In genomic region chr4:151962138-151962845, GRCh38 we compare ENCODE assay signal across 16 cellular contexts.
A peak's percentile ranks its signal among the peaks of the same experiment; 100 is the strongest.
DNase-seq lines count a peak whose midpoint lies in the region; ATAC-seq, FAIRE-seq and TF ChIP-seq lines count a peak whose summit lies in the region.
"Had no signal": no experiment of that assay in that cellular context is flagged by ENCODE, and none has a peak within 500 bp of the region (broad histone marks: within the 10 kb centered on the region; RNA-seq: fewer than 3 reads in every experiment).

No MANE protein-coding gene starts in this region.

- H3K4me1 Mint-ChIP-seq in activated CD4-positive, alpha-beta T cell treated with anti-CD3 and anti-CD28 coated beads for 36 hours, result peaks cover 4% of the 10 kb centered on the region
- no peaks in the 10 kb centered on the region for H3K4me1 Mint-ChIP-seq in natural killer cell

- no peak overlapping the region for H3K9ac ChIP-seq in GM12878 (ENCODE audit: control insufficient read depth, insufficient read depth, low read length)

- no peak overlapping the region for H3K27ac Mint-ChIP-seq in activated CD4-positive, alpha-beta T cell treated with anti-CD3 and anti-CD28 coated beads for 36 hours
- no peak overlapping the region for H3K27ac Mint-ChIP-seq in natural killer cell

- no peak overlapping the region for H3K4me3 Mint-ChIP-seq in activated CD4-positive, alpha-beta T cell treated with anti-CD3 and anti-CD28 coated beads for 36 hours
- H3K4me3 Mint-ChIP-seq in natural killer cell, result no peak overlapping the region

- FAIRE-seq in GM12878 (lab: Jason Lieb, UNC), result no peak

- TF ChIP-seq CTCF in GM12878 (IDR thresholded peaks at IDR 0.05 in 2 of 3, conservative IDR thresholded peaks at IDR 0.05 in 1 of 3; ENCODE audit: control insufficient read depth in 2 of 3, extremely low read depth in 1 of 3, insufficient read depth in 1 of 3, low read depth in 3 of 3, low read length in 3 of 3) (no peak), natural killer cell (IDR thresholded peaks at IDR 0.05) (no peak)

- no peak overlapping the region for H3K4me3 ChIP-seq in GM12878
- H3K4me3 ChIP-seq: HAP-1, SJCRH30 had no signal

- no peaks in the 10 kb centered on the region for H4K20me1 ChIP-seq in GM12878 (ENCODE audit: control insufficient read depth, insufficient read depth)

- ATAC-seq in GM12878 (no peak), Right ventricle myocardium inferior (no peak), natural killer cell (no peak)
- no peak for ATAC-seq in activated CD4-positive, alpha-beta T cell treated with anti-CD3 and anti-CD28 coated beads for 36 hours

- in situ Hi-C loops in GM12878 (cut with MboI), result no loop called here

- TF ChIP-seq POLR2A in GM12878 (IDR thresholded peaks at IDR 0.05; ENCODE audit: low read depth, low read length), result no peak

- RAD21 ChIA-PET in GM12878 (lab: Charles Lee; ENCODE audit: unreplicated experiment), result no interaction called here

- DNase-seq in SKM-1 treated with dmso at 0.1 percent for 144 hours (lab: John Stamatoyannopoulos, UW; ENCODE audit: unreplicated experiment) (peak; percentile 16), SKM-1 (lab: John Stamatoyannopoulos, UW; ENCODE audit: unreplicated experiment) (no peak), GM12878 (ENCODE audit: low read depth, low spot score) (no peak), myocyte (ENCODE audit: low read depth) (peak; percentile 77), Right ventricle myocardium inferior (ENCODE audit: missing footprints) (no peak), natural killer cell (no peak), NCI-H69 (lab: John Stamatoyannopoulos, UW) (no peak)
- no peak for DNase-seq in activated CD4-positive, alpha-beta T cell treated with anti-CD3 and anti-CD28 coated beads for 36 hours
- DNase-seq: NCI-H1092, NCI-H446 treated with DMSO at 0.1 percent for 48 hours, NCI-H774, OCI-M1, RPMI8226, SJCRH30 had no signal

- no peaks in the 10 kb centered on the region for H3K27me3 Mint-ChIP-seq in activated CD4-positive, alpha-beta T cell treated with anti-CD3 and anti-CD28 coated beads for 36 hours
- H3K27me3 Mint-ChIP-seq in natural killer cell (ENCODE audit: low read depth in 2 of 2), result peaks cover 20 to 26% of the 10 kb centered on the region in 2 donors

- no peak for TF ChIP-seq EP300 in GM12878 (IDR thresholded peaks at IDR 0.05; ENCODE audit: borderline replicate concordance in 1 of 2, control insufficient read depth in 1 of 2, low read depth in 2 of 2, low read length in 2 of 2)

- 30% methylated on average over 4 of the region's 4 CpGs for WGBS in GM12878 (ENCODE audit: insufficient coverage, insufficient replicate concordance, low lambda C conversion rate, missing lambda C conversion rate)

- peaks cover 0 to 3% of the 10 kb centered on the region in 2 experiments; a peak in 1 of 4 replicates for H3K27me3 ChIP-seq in GM12878 (replicated peaks in 1 of 2; ENCODE audit: control insufficient read depth in 2 of 2, insufficient read depth in 2 of 2, low read length in 1 of 2)
- H3K27me3 ChIP-seq: SJCRH30 had no signal

- intact Hi-C loops in GM12878 (cut with micrococcal nuclease; ENCODE audit: unreplicated experiment), result no loop called here
- intact Hi-C loops in activated CD4-positive, alpha-beta T cell treated with anti-CD3 and anti-CD28 coated beads for 36 hours (cut with DNase I, micrococcal nuclease), result no loop called here
- intact Hi-C loops in Right ventricle myocardium inferior (cut with DNase I), result no loop called here
- intact Hi-C loops in natural killer cell (cut with micrococcal nuclease), result no loop called here

- CTCF ChIA-PET in GM12878 (lab: Yijun Ruan, JAX), result no interaction called here
- CTCF ChIA-PET in activated CD4-positive, alpha-beta T cell treated with anti-CD3 and anti-CD28 coated beads for 36 hours (lab: Charles Lee), result no interaction called here

- TF ChIP-seq RAD21 in GM12878 (IDR thresholded peaks at IDR 0.05; ENCODE audit: insufficient read depth, low read depth, low read length), result no peak

- POLR2A ChIA-PET in GM12878 (lab: Charles Lee), result no interaction called here
- POLR2A ChIA-PET in activated CD4-positive, alpha-beta T cell treated with anti-CD3 and anti-CD28 coated beads for 36 hours (lab: Charles Lee), result no interaction called here

- H3K4me1 ChIP-seq in GM12878 (ENCODE audit: control insufficient read depth, insufficient read depth, low read length), result no peaks in the 10 kb centered on the region
- H3K4me1 ChIP-seq: SJCRH30 had no signal

- H3K79me2 ChIP-seq in GM12878 (ENCODE audit: control insufficient read depth, insufficient read depth, low read length), result no peaks in the 10 kb centered on the region

- SMC1A ChIA-PET in GM12878 (lab: Charles Lee; ENCODE audit: uncharacterized antibody, unreplicated experiment), result no interaction called here

- no peaks in the 10 kb centered on the region for H3K36me3 ChIP-seq in GM12878 (ENCODE audit: control insufficient read depth in 2 of 2, insufficient read depth in 2 of 2, low read length in 1 of 2)
- H3K36me3 ChIP-seq: HAP-1, SJCRH30 had no signal

- H2AFZ ChIP-seq in GM12878 (ENCODE audit: control insufficient read depth, low read depth, low read length), result no peak overlapping the region

- H3K4me2 ChIP-seq in GM12878 (ENCODE audit: control insufficient read depth, insufficient read depth), result no peak overlapping the region

- no peaks in the 10 kb centered on the region for H3K36me3 Mint-ChIP-seq in activated CD4-positive, alpha-beta T cell treated with anti-CD3 and anti-CD28 coated beads for 36 hours (ENCODE audit: low read depth)
- no peaks in the 10 kb centered on the region for H3K36me3 Mint-ChIP-seq in natural killer cell

- H3K9me3 Mint-ChIP-seq in activated CD4-positive, alpha-beta T cell treated with anti-CD3 and anti-CD28 coated beads for 36 hours (ENCODE audit: low read depth), result peaks cover 1% of the 10 kb centered on the region
- no peaks in the 10 kb centered on the region for H3K9me3 Mint-ChIP-seq in natural killer cell

- H3K9me3 ChIP-seq in GM12878 (replicated peaks; ENCODE audit: control insufficient read depth, insufficient read depth, low read length), result no peaks in the 10 kb centered on the region; the same call in 2 of the 3 replicates
- H3K9me3 ChIP-seq: HAP-1, SJCRH30 had no signal

- no peak overlapping the region for H3K27ac ChIP-seq in GM12878 (ENCODE audit: control insufficient read depth, insufficient read depth)
- H3K27ac ChIP-seq: C4-2B, SJCRH30 had no signal

- BruUV-seq in GM12878 (replicated peaks; lab: Mats Ljungman, UMichigan), result no TSS peak

TF ChIP-seq in GM12878, 131 proteins besides CTCF, POLR2A, EP300 and RAD21:
- no peak for TF ChIP-seq POLR2AphosphoS5 (IDR thresholded peaks at IDR 0.05; ENCODE audit: low read length)
- peak; percentile 28; the same call in 1 of the 2 replicates for TF ChIP-seq SPI1 (IDR thresholded peaks at IDR 0.05; ENCODE audit: borderline replicate concordance, insufficient read depth, low read depth, low read length)

Comparison
In these comparisons a context has a peak if more than half of its experiments do, and no peak if none do; other contexts are left out.
1. DNase-seq: peak in SKM-1 treated with dmso at 0.1 percent for 144 hours (single experiment) and myocyte (single experiment); none in SKM-1 (single experiment), GM12878 (single experiment), activated CD4-positive, alpha-beta T cell treated with anti-CD3 and anti-CD28 coated beads for 36 hours (single experiment), Right ventricle myocardium inferior (single experiment), natural killer cell (single experiment) and NCI-H69 (single experiment).